13 cellular contexts compared by ENCODE assay signal in the genomic region with DNA sequence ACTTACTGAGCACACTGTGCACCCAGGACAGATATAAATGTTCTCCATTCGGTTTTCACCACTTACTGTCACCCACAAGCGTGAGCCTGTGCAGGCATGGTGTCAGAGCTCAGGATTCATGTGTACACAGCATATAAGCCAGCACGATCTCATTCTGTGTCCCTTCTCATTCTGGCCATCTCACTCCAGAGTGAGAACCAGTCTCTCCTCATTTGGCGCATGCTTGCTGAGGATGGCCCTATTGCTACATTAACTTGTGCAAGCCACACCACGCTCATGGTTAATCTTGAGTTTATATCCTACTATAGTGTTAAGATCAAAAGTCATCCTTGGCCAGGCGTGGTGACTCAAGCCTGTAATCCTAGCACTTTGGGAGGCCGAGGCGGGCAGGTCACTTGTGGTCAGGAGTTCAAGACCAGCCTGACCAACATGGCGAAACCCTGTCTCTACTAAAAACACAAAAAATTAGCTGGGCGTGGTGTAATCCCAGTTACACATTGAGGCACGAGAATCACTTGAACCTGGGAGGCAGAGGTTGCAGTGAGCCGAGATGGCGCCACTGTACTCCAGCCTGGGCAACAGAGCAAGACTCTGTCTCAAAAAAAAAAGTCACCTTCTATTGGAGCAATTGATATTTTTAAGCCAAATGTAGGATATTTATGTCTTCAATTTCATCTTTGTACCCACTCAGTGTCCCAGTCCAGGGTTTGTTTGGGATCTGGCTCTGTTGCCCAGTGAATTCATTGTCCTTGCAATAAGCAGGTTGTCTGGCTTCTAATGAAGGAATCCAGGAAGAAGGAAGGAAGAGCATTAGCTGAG. TPM values are rescaled to one million over a fixed set of nuclear protein-coding genes. Genes with fewer than 3 reads are reported as not detected.
DNase-seq lines count a peak whose midpoint lies in the region; ATAC-seq and TF ChIP-seq lines count a peak whose summit lies in the region.
"Had no signal": no experiment of that assay in that cellular context is flagged by ENCODE, and none has a peak within 500 bp of the region (broad histone marks: within the 10 kb centered on the region; RNA-seq: fewer than 3 reads in every experiment).

No MANE protein-coding gene starts in this region.

- H3K36me3 ChIP-seq in Peyer's patch (no peaks in the 10 kb centered on the region), BE2C (no peaks in the 10 kb centered on the region)

- peak overlapping the region; percentile 93 for H3K27ac Mint-ChIP-seq in stimulated activated naive CD8-positive, alpha-beta T cell treated with anti-CD3 and anti-CD28 coated beads, Interleukin-15, Interleukin-2, amounts not matched to agents 100 ng/mL and 50 ng/mL, for 24 hours
- H3K27ac Mint-ChIP-seq in effector memory CD8-positive, alpha-beta T cell: peak overlapping the region in 1 of 2 donors; percentile 42

- H3K4me3 Mint-ChIP-seq in stimulated activated naive CD8-positive, alpha-beta T cell treated with anti-CD3 and anti-CD28 coated beads, Interleukin-15, Interleukin-2, amounts not matched to agents 100 ng/mL and 50 ng/mL, for 24 hours: peak overlapping the region; percentile 56
- peak overlapping the region; percentile 13 to 23 for H3K4me3 Mint-ChIP-seq in effector memory CD8-positive, alpha-beta T cell

- no peak for ATAC-seq in stimulated activated naive CD8-positive, alpha-beta T cell treated with anti-CD3 and anti-CD28 coated beads, Interleukin-15, Interleukin-2, amounts not matched to agents 100 U/mL and 50 U/mL, for 24 hours
- ATAC-seq in effector memory CD8-positive, alpha-beta T cell (replicated peaks): no peak
- no peak for ATAC-seq in GM18907 (IDR thresholded peaks at IDR 0.05; ENCODE audit: unreplicated experiment)

- no peaks in the 10 kb centered on the region for H3K9me3 Mint-ChIP-seq in stimulated activated naive CD8-positive, alpha-beta T cell treated with anti-CD3 and anti-CD28 coated beads, Interleukin-15, Interleukin-2, amounts not matched to agents 100 ng/mL and 50 ng/mL, for 24 hours
- no peaks in the 10 kb centered on the region for H3K9me3 Mint-ChIP-seq in effector memory CD8-positive, alpha-beta T cell

- no peaks in the 10 kb centered on the region for H3K36me3 Mint-ChIP-seq in stimulated activated naive CD8-positive, alpha-beta T cell treated with anti-CD3 and anti-CD28 coated beads, Interleukin-15, Interleukin-2, amounts not matched to agents 100 ng/mL and 50 ng/mL, for 24 hours (ENCODE audit: low read depth)
- H3K36me3 Mint-ChIP-seq in effector memory CD8-positive, alpha-beta T cell (ENCODE audit: insufficient read depth): peaks cover 3% of the 10 kb centered on the region

- DNase-seq in stimulated activated naive CD8-positive, alpha-beta T cell treated with anti-CD3 and anti-CD28 coated beads, Interleukin-15, Interleukin-2, amounts not matched to agents 100 U/mL and 50 U/mL, for 24 hours: no peak
- DNase-seq in Peyer's patch (no peak), GDM1 (lab: John Stamatoyannopoulos, UW) (no peak), BE2C (no peak), glomerular visceral epithelial cell (ENCODE audit: extremely low spot score) (no peak)
- DNase-seq in effector memory CD8-positive, alpha-beta T cell: no peak
- DNase-seq: Caco-2, foreskin fibroblast, Kasumi-1 had no signal

- H3K4me1 Mint-ChIP-seq in stimulated activated naive CD8-positive, alpha-beta T cell treated with anti-CD3 and anti-CD28 coated beads, Interleukin-15, Interleukin-2, amounts not matched to agents 100 ng/mL and 50 ng/mL, for 24 hours (ENCODE audit: low read depth): peaks cover 53% of the 10 kb centered on the region
- peaks cover 37 to 41% of the 10 kb centered on the region in 2 donors for H3K4me1 Mint-ChIP-seq in effector memory CD8-positive, alpha-beta T cell (ENCODE audit: low read depth in 2 of 2)

- no peak for TF ChIP-seq POLR2A in Peyer's patch (IDR thresholded peaks at IDR 0.05)

- H3K4me3 ChIP-seq in Peyer's patch: no peak overlapping the region
- H3K4me3 ChIP-seq in BE2C (ENCODE audit: low read depth, low read length): no peak overlapping the region

- H3K9me3 ChIP-seq in Peyer's patch (no peaks in the 10 kb centered on the region), BE2C (no peaks in the 10 kb centered on the region; the same call in 1 of the 2 replicates)
- H3K9me3 ChIP-seq: Caco-2 had no signal

- peaks cover 0 to 13% (median 11%) of the 10 kb centered on the region in 4 donors for H3K4me1 ChIP-seq in Peyer's patch
- H3K4me1 ChIP-seq in BE2C: no peaks in the 10 kb centered on the region
- H3K4me1 ChIP-seq: Caco-2 had no signal

- H3K27ac ChIP-seq in Peyer's patch: peak overlapping the region in 3 of 4 donors; percentile 13 to 85 (median 40)

- no peaks in the 10 kb centered on the region for H3K27me3 Mint-ChIP-seq in stimulated activated naive CD8-positive, alpha-beta T cell treated with anti-CD3 and anti-CD28 coated beads, Interleukin-15, Interleukin-2, amounts not matched to agents 100 ng/mL and 50 ng/mL, for 24 hours
- no peaks in the 10 kb centered on the region for H3K27me3 Mint-ChIP-seq in effector memory CD8-positive, alpha-beta T cell

- H3K27me3 ChIP-seq in Peyer's patch: no peaks in the 10 kb centered on the region
- H3K27me3 ChIP-seq in BE2C: no peaks in the 10 kb centered on the region

- no peak for TF ChIP-seq CTCF in Peyer's patch (IDR thresholded peaks at IDR 0.05)
- TF ChIP-seq CTCF in BE2C (IDR thresholded peaks at IDR 0.05; ENCODE audit: low read depth, low read length): no peak

RNA-seq across cellular contexts. Expression of a gene that starts 20.9 kb away (rescaled TPM):
- total RNA-seq in Peyer's patch: 10 to 100 TPM in 3 of 4 donors, 1 to 10 TPM in 1; 8.7 to 19.0 (median 15.3) TPM
- polyA plus RNA-seq in BE2C (2012; ENCODE audit: insufficient read depth, insufficient read length, low read depth): 0.83 TPM

RNA-seq across cellular contexts. Expression of a gene that starts 34.0 kb away (rescaled TPM):
- not detected for total RNA-seq in Peyer's patch
- polyA plus RNA-seq in BE2C (2012; ENCODE audit: insufficient read depth, insufficient read length, low read depth): not detected
- total RNA-seq: Caco-2, mononuclear cell, subcutaneous adipose tissue had no signal

RNA-seq across cellular contexts. Expression of a gene that starts 38.3 kb away (rescaled TPM):
- total RNA-seq in Peyer's patch: not detected
- not detected for polyA plus RNA-seq in BE2C (2012; ENCODE audit: insufficient read depth, insufficient read length, low read depth)
- total RNA-seq: Caco-2, mononuclear cell, subcutaneous adipose tissue had no signal

RNA-seq across cellular contexts. Expression of a gene that starts 41.2 kb away (rescaled TPM):
- total RNA-seq in Peyer's patch: not detected
- polyA plus RNA-seq in BE2C (2012; ENCODE audit: insufficient read depth, insufficient read length, low read depth): not detected
- total RNA-seq: Caco-2, mononuclear cell, subcutaneous adipose tissue had no signal

RNA-seq across cellular contexts. Expression of a gene that starts 46.0 kb away (rescaled TPM):
- total RNA-seq in Peyer's patch: not detected
- not detected for polyA plus RNA-seq in BE2C (2012; ENCODE audit: insufficient read depth, insufficient read length, low read depth)
- total RNA-seq: Caco-2, mononuclear cell, subcutaneous adipose tissue had no signal
